In the genomic region with DNA sequence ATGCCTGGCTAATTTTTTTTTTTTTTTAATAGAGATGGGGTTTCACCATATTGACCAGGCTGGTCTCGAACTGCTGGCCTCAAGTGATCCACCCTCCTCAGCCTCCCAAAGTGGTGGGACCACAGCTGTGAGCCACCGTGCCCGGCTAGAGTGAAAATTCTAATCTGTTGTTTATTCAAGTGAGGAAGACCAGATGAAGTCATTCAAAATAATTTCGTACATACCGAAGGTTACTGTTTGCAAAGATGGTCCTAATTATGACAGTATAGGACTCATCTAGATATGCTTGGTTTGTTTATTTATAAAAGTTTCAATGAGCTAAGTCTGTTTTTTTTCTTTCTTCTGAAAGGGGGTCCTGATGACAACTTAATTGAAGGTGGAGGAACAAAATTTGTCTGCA, we compare ENCODE assay signal across 32 cellular contexts.
"Had no signal": no experiment of that assay in that cellular context is flagged by ENCODE, and none has a peak within 500 bp of the region (broad histone marks: within the 10 kb centered on the region; RNA-seq: fewer than 3 reads in every experiment).

No MANE protein-coding gene starts in this region.

- H3K4me1 Mint-ChIP-seq: activated CD4-positive, alpha-beta T cell treated with anti-CD3 and anti-CD28 coated beads, Interleukin-2, amount 10 ng/mL, durations not matched to agents 24 days and 14 days; activated naive CD4-positive, alpha-beta T cell treated with anti-CD3 and anti-CD28 coated beads, Interleukin-2, amount 10 ng/mL, durations not matched to agents 7 days and 5 days; activated naive CD8-positive, alpha-beta T cell treated with anti-CD3 and anti-CD28 coated beads, Interleukin-2, amount 10 ng/mL, durations not matched to agents 7 days and 5 days; T-helper 17 cell had no signal

- H3K4me3 ChIP-seq: gastroesophageal sphincter, hepatocyte, pancreas, prostate gland, skin epidermis, uterus had no signal

- DNase-seq: activated CD4-positive, alpha-beta memory T cell treated with anti-CD3 and anti-CD28 coated beads for 36 hours; activated CD4-positive, alpha-beta T cell treated with anti-CD3 and anti-CD28 coated beads, Interleukin-2, amount 10 ng/mL, durations not matched to agents 24 days and 14 days; activated CD8-positive, alpha-beta memory T cell treated with anti-CD3 and anti-CD28 coated beads, Interleukin-2, amount 50 U/mL, for 4 hours; activated effector memory CD4-positive, alpha-beta T cell treated with anti-CD3 and anti-CD28 coated beads, Interleukin-2, amount 50 U/mL, for 16 hours; activated naive CD4-positive, alpha-beta T cell treated with anti-CD3 and anti-CD28 coated beads, Interleukin-2, amount 10 ng/mL, durations not matched to agents 7 days and 5 days; activated naive CD8-positive, alpha-beta T cell treated with anti-CD3 and anti-CD28 coated beads, Interleukin-2, amount 10 ng/mL, durations not matched to agents 7 days and 5 days; activated T-cell treated with anti-CD3 and anti-CD28 coated beads, Interleukin-2, amount 50 U/mL, for 1 hour; amniotic stem cell; caudate nucleus; cortex of kidney; effector memory CD8-positive, alpha-beta T cell; erythroblast; kidney; midbrain; naive thymus-derived CD4-positive, alpha-beta T cell; pancreas; retina; stimulated activated CD4-positive, alpha-beta T cell treated with anti-CD3 and anti-CD28 coated beads, Interleukin-12 subunit alpha, Interleukin-12 subunit beta, amount 100 ng/mL, for 4 hours; stimulated activated CD4-positive, alpha-beta T cell treated with anti-CD3 and anti-CD28 coated beads, Interleukin-4, amount 100 ng/mL, for 1 hour; T-helper 17 cell; T1000; uterus; WERI-Rb-1 had no signal

- H3K9me3 Mint-ChIP-seq: effector memory CD8-positive, alpha-beta T cell had no signal

- H3K4me3 Mint-ChIP-seq: activated CD4-positive, alpha-beta memory T cell treated with anti-CD3 and anti-CD28 coated beads for 36 hours; activated CD4-positive, alpha-beta T cell treated with anti-CD3 and anti-CD28 coated beads, Interleukin-2, amount 10 ng/mL, durations not matched to agents 24 days and 14 days; activated naive CD4-positive, alpha-beta T cell treated with anti-CD3 and anti-CD28 coated beads, Interleukin-2, amount 10 ng/mL, durations not matched to agents 7 days and 5 days; activated naive CD8-positive, alpha-beta T cell treated with anti-CD3 and anti-CD28 coated beads, Interleukin-2, amount 10 ng/mL, durations not matched to agents 7 days and 5 days; activated T-helper 1 cell treated with anti-CD3 and anti-CD28 coated beads, Interleukin-12 subunit alpha, Interleukin-12 subunit beta, Interleukin-2, Interleukin-4 antibody, amounts not matched to agents 30 ng/mL and 10 ng/mL and 1 ng/mL, durations not matched to agents 14 hours and 24 hours and 36 hours; effector memory CD8-positive, alpha-beta T cell; naive thymus-derived CD4-positive, alpha-beta T cell; stimulated activated naive CD8-positive, alpha-beta T cell treated with anti-CD3 and anti-CD28 coated beads, Interleukin-15, Interleukin-2, amounts not matched to agents 100 ng/mL and 50 ng/mL, for 24 hours; T-helper 17 cell; type B pancreatic cell had no signal

- H3K27me3 Mint-ChIP-seq: activated CD4-positive, alpha-beta memory T cell treated with anti-CD3 and anti-CD28 coated beads for 36 hours; activated CD4-positive, alpha-beta T cell treated with anti-CD3 and anti-CD28 coated beads, Interleukin-2, amount 10 ng/mL, durations not matched to agents 24 days and 14 days; activated naive CD4-positive, alpha-beta T cell treated with anti-CD3 and anti-CD28 coated beads, Interleukin-2, amount 10 ng/mL, durations not matched to agents 7 days and 5 days; activated naive CD8-positive, alpha-beta T cell treated with anti-CD3 and anti-CD28 coated beads, Interleukin-2, amount 10 ng/mL, durations not matched to agents 7 days and 5 days; effector memory CD8-positive, alpha-beta T cell; naive thymus-derived CD4-positive, alpha-beta T cell; stimulated activated naive CD8-positive, alpha-beta T cell treated with anti-CD3 and anti-CD28 coated beads, Interleukin-15, Interleukin-2, amounts not matched to agents 100 ng/mL and 50 ng/mL, for 24 hours; T-helper 17 cell; type B pancreatic cell had no signal

- H3K27ac Mint-ChIP-seq: activated CD4-positive, alpha-beta memory T cell treated with anti-CD3 and anti-CD28 coated beads for 36 hours; activated CD4-positive, alpha-beta T cell treated with anti-CD3 and anti-CD28 coated beads, Interleukin-2, amount 10 ng/mL, durations not matched to agents 24 days and 14 days; activated naive CD8-positive, alpha-beta T cell treated with anti-CD3 and anti-CD28 coated beads, Interleukin-2, amount 10 ng/mL, durations not matched to agents 7 days and 5 days; activated T-helper 1 cell treated with anti-CD3 and anti-CD28 coated beads, Interleukin-12 subunit alpha, Interleukin-12 subunit beta, Interleukin-2, Interleukin-4 antibody, amounts not matched to agents 30 ng/mL and 10 ng/mL and 1 ng/mL, durations not matched to agents 14 hours and 24 hours and 36 hours; effector memory CD8-positive, alpha-beta T cell; naive thymus-derived CD4-positive, alpha-beta T cell; stimulated activated naive CD8-positive, alpha-beta T cell treated with anti-CD3 and anti-CD28 coated beads, Interleukin-15, Interleukin-2, amounts not matched to agents 100 ng/mL and 50 ng/mL, for 24 hours; T-helper 17 cell; type B pancreatic cell had no signal

- ATAC-seq: activated CD4-positive, CD25-positive, alpha-beta regulatory T cell treated with anti-CD3 and anti-CD28 coated beads, Interleukin-2, amount 50 U/mL, for 24 hours; effector memory CD8-positive, alpha-beta T cell; gastroesophageal sphincter; naive thymus-derived CD4-positive, alpha-beta T cell; pancreas; sciatic nerve; T-helper 17 cell had no signal
